ENCODE assay signal across 1 cellular context in the genomic region with DNA sequence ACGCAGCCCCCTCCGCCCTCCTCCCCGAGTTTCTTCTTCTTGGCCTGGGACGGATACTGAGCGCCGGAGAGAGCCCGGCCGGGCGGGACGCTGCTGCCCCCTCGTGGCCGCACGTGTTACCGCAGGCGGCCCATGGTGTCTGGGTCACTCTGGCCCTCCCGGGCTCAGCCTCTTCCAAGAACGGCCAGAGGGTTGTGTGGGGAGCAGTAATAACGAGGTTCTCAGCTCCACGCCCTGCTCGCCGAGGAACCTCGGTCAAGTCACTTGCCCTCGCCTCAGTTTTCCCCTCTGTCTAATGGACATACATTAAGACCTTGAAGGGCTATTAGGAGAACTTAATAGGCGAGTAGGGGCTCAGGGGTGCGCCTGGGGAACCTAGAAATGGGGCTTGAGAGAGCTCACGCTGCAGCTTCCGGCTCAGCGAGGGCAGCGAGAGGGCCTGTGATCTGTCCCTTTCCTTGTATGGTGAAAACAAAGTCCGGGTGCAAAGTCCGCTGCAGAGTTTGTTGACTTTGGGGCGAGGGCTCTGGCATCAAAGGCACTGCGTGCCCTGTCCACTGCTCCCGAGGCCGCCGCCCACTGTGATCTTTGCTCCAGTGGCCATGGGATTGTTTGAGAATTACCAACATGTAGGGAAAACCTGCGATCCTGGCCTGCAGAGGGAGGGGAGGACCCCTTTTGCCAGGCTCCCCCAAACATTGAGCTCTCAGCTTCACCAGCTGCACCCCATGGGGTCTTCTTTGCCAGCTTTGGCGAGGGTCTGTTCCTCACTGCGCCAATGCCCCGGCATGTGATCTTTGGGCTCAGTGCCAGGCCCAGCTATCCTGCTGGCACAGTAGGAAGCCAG.
TF ChIP-seq lines count a peak whose summit lies in the region.

No MANE protein-coding gene starts in this region.

TF ChIP-seq in HepG2, 621 proteins besides CTCF, POLR2A, EP300 and RAD21 (continued from another document and continues in another):
- TF ChIP-seq MYPOP (CRISPR knock-in tag; IDR thresholded peaks at IDR 0.05) (peak; percentile 88; the same call in 1 of the 2 replicates), NFYB (CRISPR knock-in tag; IDR thresholded peaks at IDR 0.05) (no peak), DR1 (CRISPR knock-in tag; IDR thresholded peaks at IDR 0.05) (peak; percentile 56; the same call in 1 of the 2 replicates), ZFP62 (CRISPR knock-in tag; IDR thresholded peaks at IDR 0.05) (no peak), NFE2L1 (CRISPR knock-in tag; IDR thresholded peaks at IDR 0.05; ENCODE audit: borderline replicate concordance) (no peak; the same call in 1 of the 2 replicates), ONECUT2 (CRISPR knock-in tag; IDR thresholded peaks at IDR 0.05) (no peak), ETV5 (CRISPR knock-in tag; IDR thresholded peaks at IDR 0.05; ENCODE audit: borderline replicate concordance) (peak; percentile 96), MTF2 (CRISPR knock-in tag; IDR thresholded peaks at IDR 0.05; ENCODE audit: borderline replicate concordance) (no peak), CEBPZ (IDR thresholded peaks at IDR 0.05; ENCODE audit: low read length) (no peak), CHD4 (IDR thresholded peaks at IDR 0.05; ENCODE audit: borderline replicate concordance, low read length) (peak; percentile 73; the same call in 1 of the 2 replicates), IRX3 (CRISPR knock-in tag; IDR thresholded peaks at IDR 0.05; ENCODE audit: borderline replicate concordance, low read depth) (no peak), ZNF569 (CRISPR knock-in tag; IDR thresholded peaks at IDR 0.05; ENCODE audit: borderline replicate concordance) (no peak), ZNF674 (CRISPR knock-in tag; IDR thresholded peaks at IDR 0.05; ENCODE audit: low read depth) (no peak), JARID2 (CRISPR knock-in tag; IDR thresholded peaks at IDR 0.05; ENCODE audit: insufficient replicate concordance) (no peak), SP2 (CRISPR knock-in tag; IDR thresholded peaks at IDR 0.05) (no peak), KLF9 (CRISPR knock-in tag; IDR thresholded peaks at IDR 0.05; ENCODE audit: low read depth) (0 out of 2 replicates have a peak, but pooled peaks have one; percentile 34), SSRP1 (CRISPR knock-in tag; IDR thresholded peaks at IDR 0.05) (no peak), NFE2 (CRISPR knock-in tag; IDR thresholded peaks at IDR 0.05) (no peak), ZFYVE20 (CRISPR knock-in tag; IDR thresholded peaks at IDR 0.05; ENCODE audit: borderline replicate concordance, low read depth) (no peak), ZNF660 (CRISPR knock-in tag; IDR thresholded peaks at IDR 0.05; ENCODE audit: borderline replicate concordance, low read depth) (no peak), ZNF841 (CRISPR knock-in tag; IDR thresholded peaks at IDR 0.05; ENCODE audit: borderline replicate concordance) (no peak), FOXJ3 (CRISPR knock-in tag; IDR thresholded peaks at IDR 0.05; ENCODE audit: borderline replicate concordance) (peak; percentile 91; the same call in 1 of the 2 replicates), ZNF607 (CRISPR knock-in tag; IDR thresholded peaks at IDR 0.05; ENCODE audit: borderline replicate concordance) (peak; percentile 73), SPEN (CRISPR knock-in tag; IDR thresholded peaks at IDR 0.05; ENCODE audit: low read depth) (peak; percentile 93), HNRNPH1 (optimal IDR thresholded peaks at IDR 0.05; ENCODE audit: low read depth, low read length) (peak; percentile 13), BHLHE40 (IDR thresholded peaks at IDR 0.05; ENCODE audit: low read length) (peak; percentile 73), ZNF205 (CRISPR knock-in tag; IDR thresholded peaks at IDR 0.05) (peak; percentile 86), SUZ12 (IDR thresholded peaks at IDR 0.05; ENCODE audit: low read depth, low read length) (no peak), MTA1 (CRISPR knock-in tag; IDR thresholded peaks at IDR 0.05; ENCODE audit: borderline replicate concordance) (peak; percentile 97; the same call in 1 of the 2 replicates), FOXC1 (CRISPR knock-in tag; IDR thresholded peaks at IDR 0.05; ENCODE audit: borderline replicate concordance) (no peak; the same call in 1 of the 2 replicates), THYN1 (CRISPR knock-in tag; IDR thresholded peaks at IDR 0.05; ENCODE audit: borderline replicate concordance, low read depth) (no peak), MNT (IDR thresholded peaks at IDR 0.05) (0 out of 2 replicates have a peak, but pooled peaks have one; percentile 8), SOX6 (IDR thresholded peaks at IDR 0.05) (no peak), SOX6 (CRISPR knock-in tag; IDR thresholded peaks at IDR 0.05) (peak; percentile 97), ZKSCAN1 (IDR thresholded peaks at IDR 0.05; ENCODE audit: low read length) (0 out of 2 replicates have a peak, but pooled peaks have one; percentile 17), ATF4 (CRISPR knock-in tag; IDR thresholded peaks at IDR 0.05) (peak in 1 of 2 experiments; percentile 78; a peak in 1 of 4 replicates), HES4 (CRISPR knock-in tag; IDR thresholded peaks at IDR 0.05; ENCODE audit: borderline replicate concordance) (no peak; the same call in 1 of the 2 replicates)
- TF ChIP-seq, protein P1, sequence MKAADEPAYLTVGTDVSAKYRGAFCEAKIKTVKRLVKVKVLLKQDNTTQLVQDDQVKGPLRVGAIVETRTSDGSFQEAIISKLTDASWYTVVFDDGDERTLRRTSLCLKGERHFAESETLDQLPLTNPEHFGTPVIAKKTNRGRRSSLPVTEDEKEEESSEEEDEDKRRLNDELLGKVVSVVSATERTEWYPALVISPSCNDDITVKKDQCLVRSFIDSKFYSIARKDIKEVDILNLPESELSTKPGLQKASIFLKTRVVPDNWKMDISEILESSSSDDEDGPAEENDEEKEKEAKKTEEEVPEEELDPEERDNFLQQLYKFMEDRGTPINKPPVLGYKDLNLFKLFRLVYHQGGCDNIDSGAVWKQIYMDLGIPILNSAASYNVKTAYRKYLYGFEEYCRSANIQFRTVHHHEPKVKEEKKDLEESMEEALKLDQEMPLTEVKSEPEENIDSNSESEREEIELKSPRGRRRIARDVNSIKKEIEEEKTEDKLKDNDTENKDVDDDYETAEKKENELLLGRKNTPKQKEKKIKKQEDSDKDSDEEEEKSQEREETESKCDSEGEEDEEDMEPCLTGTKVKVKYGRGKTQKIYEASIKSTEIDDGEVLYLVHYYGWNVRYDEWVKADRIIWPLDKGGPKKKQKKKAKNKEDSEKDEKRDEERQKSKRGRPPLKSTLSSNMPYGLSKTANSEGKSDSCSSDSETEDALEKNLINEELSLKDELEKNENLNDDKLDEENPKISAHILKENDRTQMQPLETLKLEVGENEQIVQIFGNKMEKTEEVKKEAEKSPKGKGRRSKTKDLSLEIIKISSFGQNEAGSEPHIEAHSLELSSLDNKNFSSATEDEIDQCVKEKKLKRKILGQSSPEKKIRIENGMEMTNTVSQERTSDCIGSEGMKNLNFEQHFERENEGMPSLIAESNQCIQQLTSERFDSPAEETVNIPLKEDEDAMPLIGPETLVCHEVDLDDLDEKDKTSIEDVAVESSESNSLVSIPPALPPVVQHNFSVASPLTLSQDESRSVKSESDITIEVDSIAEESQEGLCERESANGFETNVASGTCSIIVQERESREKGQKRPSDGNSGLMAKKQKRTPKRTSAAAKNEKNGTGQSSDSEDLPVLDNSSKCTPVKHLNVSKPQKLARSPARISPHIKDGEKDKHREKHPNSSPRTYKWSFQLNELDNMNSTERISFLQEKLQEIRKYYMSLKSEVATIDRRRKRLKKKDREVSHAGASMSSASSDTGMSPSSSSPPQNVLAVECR (CRISPR knock-in tag; IDR thresholded peaks at IDR 0.05; ENCODE audit: borderline replicate concordance) = peak; percentile 82; the same call in 1 of the 2 replicates
- TF ChIP-seq, protein P2, sequence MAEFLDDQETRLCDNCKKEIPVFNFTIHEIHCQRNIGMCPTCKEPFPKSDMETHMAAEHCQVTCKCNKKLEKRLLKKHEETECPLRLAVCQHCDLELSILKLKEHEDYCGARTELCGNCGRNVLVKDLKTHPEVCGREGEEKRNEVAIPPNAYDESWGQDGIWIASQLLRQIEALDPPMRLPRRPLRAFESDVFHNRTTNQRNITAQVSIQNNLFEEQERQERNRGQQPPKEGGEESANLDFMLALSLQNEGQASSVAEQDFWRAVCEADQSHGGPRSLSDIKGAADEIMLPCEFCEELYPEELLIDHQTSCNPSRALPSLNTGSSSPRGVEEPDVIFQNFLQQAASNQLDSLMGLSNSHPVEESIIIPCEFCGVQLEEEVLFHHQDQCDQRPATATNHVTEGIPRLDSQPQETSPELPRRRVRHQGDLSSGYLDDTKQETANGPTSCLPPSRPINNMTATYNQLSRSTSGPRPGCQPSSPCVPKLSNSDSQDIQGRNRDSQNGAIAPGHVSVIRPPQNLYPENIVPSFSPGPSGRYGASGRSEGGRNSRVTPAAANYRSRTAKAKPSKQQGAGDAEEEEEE (CRISPR knock-in tag; IDR thresholded peaks at IDR 0.05; ENCODE audit: borderline replicate concordance) = no peak
- TF ChIP-seq, protein P3, sequence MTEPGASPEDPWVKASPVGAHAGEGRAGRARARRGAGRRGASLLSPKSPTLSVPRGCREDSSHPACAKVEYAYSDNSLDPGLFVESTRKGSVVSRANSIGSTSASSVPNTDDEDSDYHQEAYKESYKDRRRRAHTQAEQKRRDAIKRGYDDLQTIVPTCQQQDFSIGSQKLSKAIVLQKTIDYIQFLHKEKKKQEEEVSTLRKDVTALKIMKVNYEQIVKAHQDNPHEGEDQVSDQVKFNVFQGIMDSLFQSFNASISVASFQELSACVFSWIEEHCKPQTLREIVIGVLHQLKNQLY (CRISPR knock-in tag; IDR thresholded peaks at IDR 0.05) = peak; percentile 98
- TF ChIP-seq, protein P4, sequence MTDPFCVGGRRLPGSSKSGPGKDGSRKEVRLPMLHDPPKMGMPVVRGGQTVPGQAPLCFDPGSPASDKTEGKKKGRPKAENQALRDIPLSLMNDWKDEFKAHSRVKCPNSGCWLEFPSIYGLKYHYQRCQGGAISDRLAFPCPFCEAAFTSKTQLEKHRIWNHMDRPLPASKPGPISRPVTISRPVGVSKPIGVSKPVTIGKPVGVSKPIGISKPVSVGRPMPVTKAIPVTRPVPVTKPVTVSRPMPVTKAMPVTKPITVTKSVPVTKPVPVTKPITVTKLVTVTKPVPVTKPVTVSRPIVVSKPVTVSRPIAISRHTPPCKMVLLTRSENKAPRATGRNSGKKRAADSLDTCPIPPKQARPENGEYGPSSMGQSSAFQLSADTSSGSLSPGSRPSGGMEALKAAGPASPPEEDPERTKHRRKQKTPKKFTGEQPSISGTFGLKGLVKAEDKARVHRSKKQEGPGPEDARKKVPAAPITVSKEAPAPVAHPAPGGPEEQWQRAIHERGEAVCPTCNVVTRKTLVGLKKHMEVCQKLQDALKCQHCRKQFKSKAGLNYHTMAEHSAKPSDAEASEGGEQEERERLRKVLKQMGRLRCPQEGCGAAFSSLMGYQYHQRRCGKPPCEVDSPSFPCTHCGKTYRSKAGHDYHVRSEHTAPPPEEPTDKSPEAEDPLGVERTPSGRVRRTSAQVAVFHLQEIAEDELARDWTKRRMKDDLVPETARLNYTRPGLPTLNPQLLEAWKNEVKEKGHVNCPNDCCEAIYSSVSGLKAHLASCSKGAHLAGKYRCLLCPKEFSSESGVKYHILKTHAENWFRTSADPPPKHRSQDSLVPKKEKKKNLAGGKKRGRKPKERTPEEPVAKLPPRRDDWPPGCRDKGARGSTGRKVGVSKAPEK (CRISPR knock-in tag; IDR thresholded peaks at IDR 0.05; ENCODE audit: borderline replicate concordance) = no peak
